In genomic region chr20:4728121-4728520, GRCh38 we compare ENCODE assay signal across 1 cellular context.
A peak's percentile ranks its signal among the peaks of the same experiment; 100 is the strongest.
TF ChIP-seq lines count a peak whose summit lies in the region.

No MANE protein-coding gene starts in this region.

TF ChIP-seq in HepG2, 621 proteins besides CTCF, POLR2A, EP300 and RAD21:
- TF ChIP-seq RAD51 (IDR thresholded peaks at IDR 0.05; ENCODE audit: borderline replicate concordance) (0 out of 2 replicates have a peak, but pooled peaks have one; percentile 4), ZNF740 (CRISPR knock-in tag; IDR thresholded peaks at IDR 0.05) (no peak), ZNF263 (CRISPR knock-in tag; IDR thresholded peaks at IDR 0.05) (no peak), ATF7 (IDR thresholded peaks at IDR 0.05) (0 out of 2 replicates have a peak, but pooled peaks have one; percentile 13), ATF7 (CRISPR knock-in tag; IDR thresholded peaks at IDR 0.05) (no peak)
